Comparison of ENCODE assay signal across 8 cellular contexts in the genomic region with DNA sequence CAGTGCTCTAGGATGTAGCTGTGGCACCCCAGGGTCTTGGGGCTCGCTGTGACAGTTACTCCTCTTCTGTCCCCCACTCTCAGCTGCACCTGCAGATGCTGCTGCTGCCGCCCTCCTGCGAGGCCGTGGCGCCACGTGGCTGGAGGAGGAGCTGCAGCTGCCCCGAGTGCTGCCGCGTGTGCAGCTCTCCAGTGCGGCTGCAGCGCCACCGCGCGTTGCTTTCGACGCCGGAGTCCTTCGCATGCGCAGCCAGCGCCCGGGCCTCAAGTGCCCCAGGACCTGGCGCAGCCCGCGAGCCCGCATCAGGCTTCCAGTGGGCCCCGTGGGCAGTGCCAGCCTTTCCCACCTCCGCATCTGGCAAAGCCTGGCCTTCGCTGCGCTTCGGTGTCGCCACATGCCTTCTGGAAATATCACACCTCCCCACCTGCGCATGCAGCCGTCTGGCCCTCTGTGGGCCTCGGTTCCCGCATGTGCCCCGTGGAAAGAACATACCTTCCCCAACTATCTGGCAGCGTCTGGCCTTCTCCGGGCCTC. TPM values are rescaled to one million over a fixed set of nuclear protein-coding genes. Genes with fewer than 3 reads are reported as not detected.
DNase-seq lines count a peak whose midpoint lies in the region; ATAC-seq and TF ChIP-seq lines count a peak whose summit lies in the region.

No MANE protein-coding gene starts in this region.

- peak overlapping the region; percentile 94 for H3K27ac ChIP-seq in HUES64 (ENCODE audit: low read depth, low read length)
- H3K27ac ChIP-seq in caudate nucleus (ENCODE audit: low read depth, low read length): peak overlapping the region; percentile 87

- peak overlapping the region; percentile 99 for H3K4me3 ChIP-seq in HUES64 (ENCODE audit: low read length)
- H3K4me3 ChIP-seq in WI38 (ENCODE audit: low read depth, low read length): peak overlapping the region; percentile 83

- DNase-seq in DMS153 (lab: John Stamatoyannopoulos, UW): peak; percentile 79
- DNase-seq in caudate nucleus (lab: John Stamatoyannopoulos, UW): peak in 34 of 61 donors; percentile 11 to 84 (median 40)
- DNase-seq in kidney tubule cell (ENCODE audit: low spot score): peak; percentile 80
- peak; percentile 69 for DNase-seq in stimulated activated CD4-positive, alpha-beta T cell treated with anti-CD3 and anti-CD28 coated beads, Interleukin-2, amount 100 ng/mL, for 4 hours (ENCODE audit: low read depth)
- DNase-seq in HCEC 1CT: no peak

- H3K9ac ChIP-seq in HUES64 (ENCODE audit: low read depth, low read length): peak overlapping the region; percentile 86; the same call in 1 of the 2 replicates

- 78% methylated on average over 38 of the region's 38 CpGs for WGBS in HUES64

- no peaks in the 10 kb centered on the region for H3K9me3 ChIP-seq in HUES64 (ENCODE audit: insufficient read depth, low read depth, low read length)

- H3K4me1 ChIP-seq in HUES64 (ENCODE audit: insufficient read depth, low read length): peaks cover 7% of the 10 kb centered on the region; the same call in 1 of the 2 replicates

- TF ChIP-seq CTCF in WI38 (IDR thresholded peaks at IDR 0.05; ENCODE audit: low read depth, low read length): no peak

- H3K36me3 ChIP-seq in HUES64 (ENCODE audit: insufficient read depth, low read length): peaks cover 10% of the 10 kb centered on the region

- no peak for ATAC-seq in GM19351 (IDR thresholded peaks at IDR 0.05; ENCODE audit: unreplicated experiment)

- no peaks in the 10 kb centered on the region for H3K27me3 ChIP-seq in HUES64 (ENCODE audit: insufficient read depth, low read length)

RNA-seq across cellular contexts. Expression of gene ZNF580, which starts 0.7 kb away (rescaled TPM):
- 15.0 TPM for polyA plus RNA-seq in HUES64 (2013, experiment 1 of 2)
- 21.9 TPM for polyA plus RNA-seq in HUES64 (2013, experiment 2 of 2)

RNA-seq across cellular contexts. Expression of gene ZNF581, which starts 3.3 kb away (rescaled TPM):
- 34.8 TPM for polyA plus RNA-seq in HUES64 (2013, experiment 1 of 2)
- polyA plus RNA-seq in HUES64 (2013, experiment 2 of 2): 47.0 TPM

RNA-seq across cellular contexts. Expression of gene CCDC106, which starts 7.9 kb away (rescaled TPM):
- 8.7 TPM for polyA plus RNA-seq in HUES64 (2013, experiment 1 of 2)
- 12.6 TPM for polyA plus RNA-seq in HUES64 (2013, experiment 2 of 2)

RNA-seq across cellular contexts. Expression of gene U2AF2, which starts 14.7 kb away (rescaled TPM):
- polyA plus RNA-seq in HUES64 (2013, experiment 1 of 2): 201 TPM
- polyA plus RNA-seq in HUES64 (2013, experiment 2 of 2): 158 TPM

RNA-seq across cellular contexts. Expression of gene ZNF784, which starts 15.7 kb away (rescaled TPM):
- 7.1 TPM for polyA plus RNA-seq in HUES64 (2013, experiment 1 of 2)
- 10.1 TPM for polyA plus RNA-seq in HUES64 (2013, experiment 2 of 2)
